In genomic region chr7:130486963-130487324, GRCh38 we compare ENCODE assay signal across 8 cellular contexts. TPM values are rescaled to one million over a fixed set of nuclear protein-coding genes. Genes with fewer than 3 reads are reported as not detected.
DNase-seq lines count a peak whose midpoint lies in the region; ATAC-seq and TF ChIP-seq lines count a peak whose summit lies in the region.

No MANE protein-coding gene starts in this region.

- no peak overlapping the region for H3K27ac ChIP-seq in KMS-11

- H3K4me1 ChIP-seq in KMS-11 (ENCODE audit: low read depth, poor library complexity, severe bottlenecking) (peaks cover 11% of the 10 kb centered on the region), mucosa of descending colon (ENCODE audit: low read depth) (no peaks in the 10 kb centered on the region)

- DNase-seq in CD14-positive monocyte (ENCODE audit: low spot score) (no peak), mucosa of descending colon (no peak), NCI-H524 (lab: John Stamatoyannopoulos, UW) (no peak), NCI-H187 treated with DMSO at 0.1 percent for 48 hours (lab: John Stamatoyannopoulos, UW) (no peak)
- DNase-seq in central memory CD8-positive, alpha-beta T cell (ENCODE audit: low spot score in 2 of 2) = no peak

- intact Hi-C loops in CD14-positive monocyte (cut with micrococcal nuclease) = no loop called here
- intact Hi-C loops in mucosa of descending colon (cut with DNase I, micrococcal nuclease) = no loop called here

- H3K27me3 Mint-ChIP-seq in CD14-positive monocyte (ENCODE audit: low read depth in 3 of 3) = peaks cover 32 to 46% (median 39%) of the 10 kb centered on the region in 3 donors
- peaks cover 82% of the 10 kb centered on the region for H3K27me3 Mint-ChIP-seq in central memory CD8-positive, alpha-beta T cell

- no peaks in the 10 kb centered on the region for H3K9me3 ChIP-seq in mucosa of descending colon

- no peak for ATAC-seq in central memory CD8-positive, alpha-beta T cell (replicated peaks; ENCODE audit: extremely low read depth, poor library complexity, severe bottlenecking)
- ATAC-seq in mucosa of descending colon (no peak), GM21717 (IDR thresholded peaks at IDR 0.05; ENCODE audit: unreplicated experiment) (no peak), GM19351 (IDR thresholded peaks at IDR 0.05; ENCODE audit: unreplicated experiment) (no peak)

- no peaks in the 10 kb centered on the region for H3K27me3 ChIP-seq in KMS-11 (ENCODE audit: insufficient read depth, low read depth)

- TF ChIP-seq CTCF in CD14-positive monocyte (IDR thresholded peaks at IDR 0.05) (no peak), KMS-11 (conservative IDR thresholded peaks at IDR 0.05; ENCODE audit: low read depth, low read length) (no peak), mucosa of descending colon (IDR thresholded peaks at IDR 0.05) (no peak)

- H3K79me2 ChIP-seq in KMS-11 (ENCODE audit: insufficient read depth, low read depth) = 0 out of 2 replicates have a peak, but pooled peaks cover 6% of the 10 kb centered on the region

- H3K36me3 ChIP-seq in KMS-11 (ENCODE audit: insufficient read depth) = no peaks in the 10 kb centered on the region
- H3K36me3 ChIP-seq in mucosa of descending colon (ENCODE audit: low read depth) = no peaks in the 10 kb centered on the region

- H3K9ac ChIP-seq in KMS-11 = peak overlapping the region; percentile 78

- peaks cover 0 to 4% of the 10 kb centered on the region in 2 donors for H3K36me3 Mint-ChIP-seq in CD14-positive monocyte
- peaks cover 6% of the 10 kb centered on the region for H3K36me3 Mint-ChIP-seq in central memory CD8-positive, alpha-beta T cell (ENCODE audit: insufficient read depth)

- peaks cover 40% of the 10 kb centered on the region for H3K4me1 Mint-ChIP-seq in CD14-positive monocyte
- peaks cover 23% of the 10 kb centered on the region for H3K4me1 Mint-ChIP-seq in central memory CD8-positive, alpha-beta T cell

- peaks cover 9 to 15% (median 12%) of the 10 kb centered on the region in 7 donors for H3K9me3 Mint-ChIP-seq in CD14-positive monocyte
- H3K9me3 Mint-ChIP-seq in central memory CD8-positive, alpha-beta T cell = no peaks in the 10 kb centered on the region

- H3K27ac Mint-ChIP-seq in CD14-positive monocyte = peak overlapping the region in 2 of 7 donors; percentile 21 to 32
- H3K27ac Mint-ChIP-seq in central memory CD8-positive, alpha-beta T cell (ENCODE audit: low read depth) = no peak overlapping the region

- H2AFZ ChIP-seq in KMS-11 (ENCODE audit: low read depth) = peak overlapping the region; percentile 77

- H3K4me2 ChIP-seq in KMS-11 = peak overlapping the region; percentile 70

- H3K4me3 ChIP-seq in KMS-11 (IDR thresholded peaks at IDR 0.05; ENCODE audit: insufficient read depth, low read depth, low read length) (no peak overlapping the region), mucosa of descending colon (peak overlapping the region; percentile 28)

- H4K20me1 ChIP-seq in KMS-11 (ENCODE audit: insufficient read depth) = no peaks in the 10 kb centered on the region

- peak overlapping the region; percentile 90 to 93 for H3K4me3 Mint-ChIP-seq in CD14-positive monocyte
- peak overlapping the region; percentile 85 for H3K4me3 Mint-ChIP-seq in central memory CD8-positive, alpha-beta T cell

RNA-seq across cellular contexts. Expression of gene MEST, which starts 4.9 kb away (rescaled TPM):
- polyA plus RNA-seq in CD14-positive monocyte = 1 to 10 TPM; 1.8 to 3.1 TPM
- 10 to 100 TPM; 31.7 to 61.4 (median 42.6) TPM for total RNA-seq in mucosa of descending colon

RNA-seq across cellular contexts. Expression of gene CEP41, which starts 46.1 kb away (rescaled TPM):
- polyA plus RNA-seq in CD14-positive monocyte = 1 to 10 TPM; 7.2 to 8.5 TPM
- 1 to 10 TPM; 6.4 to 8.3 (median 6.6) TPM for total RNA-seq in mucosa of descending colon
